In genomic region chr3:39147374-39147709, GRCh38 we compare ENCODE assay signal across 8 cellular contexts. TPM values are rescaled to one million over a fixed set of nuclear protein-coding genes. Genes with fewer than 3 reads are reported as not detected.
DNase-seq lines count a peak whose midpoint lies in the region; ATAC-seq and TF ChIP-seq lines count a peak whose summit lies in the region.

No MANE protein-coding gene starts in this region.

- peak overlapping the region; percentile 98 for H3K4me3 Mint-ChIP-seq in activated naive CD8-positive, alpha-beta T cell treated with anti-CD3 and anti-CD28 coated beads, Interleukin-2, amount 50 U/mL, for 24 hours

- TF ChIP-seq POLR2A in HCT116 (IDR thresholded peaks at IDR 0.05; ENCODE audit: borderline replicate concordance, extremely low read depth, insufficient read depth, insufficient read length), result no peak

- H3K36me3 ChIP-seq in BLaER1, result peaks cover 44% of the 10 kb centered on the region
- H3K36me3 ChIP-seq in HCT116 (ENCODE audit: control insufficient read depth in 1 of 2, insufficient read depth in 2 of 2, low read length in 2 of 2), result peaks cover 24 to 41% of the 10 kb centered on the region in 2 experiments
- peaks cover 40% of the 10 kb centered on the region for H3K36me3 ChIP-seq in muscle layer of colon (ENCODE audit: insufficient read depth, low read length)

- POLR2A ChIA-PET in HCT116 (lab: Charles Lee), result interaction anchor here (0.9 kb wide), 1 partner anchor 30 kb away, joined by 4 read pairs; no protein-coding TSS in a partner anchor

- H3K4me1 Mint-ChIP-seq in activated naive CD8-positive, alpha-beta T cell treated with anti-CD3 and anti-CD28 coated beads, Interleukin-2, amount 50 U/mL, for 24 hours, result peaks cover 77% of the 10 kb centered on the region

- peaks cover 97% of the 10 kb centered on the region for H3K4me1 ChIP-seq in BLaER1
- H3K4me1 ChIP-seq in HCT116 (ENCODE audit: control insufficient read depth in 1 of 2, insufficient read depth in 2 of 2, low read length in 2 of 2), result peaks cover 69 to 74% of the 10 kb centered on the region in 2 experiments
- peaks cover 67% of the 10 kb centered on the region for H3K4me1 ChIP-seq in muscle layer of colon (ENCODE audit: insufficient read depth, low read length)

- no peaks in the 10 kb centered on the region for H3K9me2 ChIP-seq in HCT116 (ENCODE audit: insufficient read depth)

- RAD21 ChIA-PET in HCT116 (lab: Charles Lee; ENCODE audit: low non-redundant PET in 1 of 2, low total read pairs in 2 of 2, uncharacterized antibody in 2 of 2, unreplicated experiment in 2 of 2), result no interaction called here

- peaks cover 92% of the 10 kb centered on the region for H3K36me3 Mint-ChIP-seq in activated naive CD8-positive, alpha-beta T cell treated with anti-CD3 and anti-CD28 coated beads, Interleukin-2, amount 50 U/mL, for 24 hours (ENCODE audit: low read depth)

- CTCF ChIA-PET in HCT116 (lab: Charles Lee), result no interaction called here

- peak overlapping the region; percentile 96 for H3K27ac Mint-ChIP-seq in activated naive CD8-positive, alpha-beta T cell treated with anti-CD3 and anti-CD28 coated beads, Interleukin-2, amount 50 U/mL, for 24 hours

- H3K9me3 ChIP-seq in BLaER1, result no peaks in the 10 kb centered on the region
- no peaks in the 10 kb centered on the region for H3K9me3 ChIP-seq in HCT116 (ENCODE audit: control insufficient read depth in 1 of 2, insufficient read depth in 1 of 2, low read depth in 1 of 2, low read length in 2 of 2)
- H3K9me3 ChIP-seq in muscle layer of colon (ENCODE audit: low read length), result no peaks in the 10 kb centered on the region

- H3K27me3 Mint-ChIP-seq in activated naive CD8-positive, alpha-beta T cell treated with anti-CD3 and anti-CD28 coated beads, Interleukin-2, amount 50 U/mL, for 24 hours, result no peaks in the 10 kb centered on the region

- intact Hi-C loops in HCT116 (cut with micrococcal nuclease), result no loop called here

- H2AFZ ChIP-seq in HCT116 (ENCODE audit: low read depth, low read length, poor library complexity, severe bottlenecking), result no peak overlapping the region

- H3K79me2 ChIP-seq in HCT116 (ENCODE audit: insufficient read depth, low read length), result peaks cover 75% of the 10 kb centered on the region

- H3K4me3 ChIP-seq in BLaER1 (peak overlapping the region; percentile 100), HCT116 (replicated peaks in 1 of 2; ENCODE audit: low read depth in 1 of 2, low read length in 2 of 2) (peak overlapping the region in 1 of 2 experiments; percentile 31; a peak in 2 of 4 replicates), muscle layer of colon (ENCODE audit: low read depth in 1 of 2, low read length in 2 of 2) (peak overlapping the region; percentile 20 to 43)

- H3K9ac ChIP-seq in BLaER1, result peak overlapping the region; percentile 97
- H3K9ac ChIP-seq in HCT116 (ENCODE audit: low read length), result peak overlapping the region; percentile 41; the same call in 1 of the 2 replicates
- peak overlapping the region; percentile 15 for H3K9ac ChIP-seq in muscle layer of colon (ENCODE audit: low read length)

- DNase-seq in HCT116 (ENCODE audit: low read depth, low spot score), result no peak
- DNase-seq in activated naive CD8-positive, alpha-beta T cell treated with anti-CD3 and anti-CD28 coated beads, Interleukin-2, amount 50 U/mL, for 24 hours, result no peak
- DNase-seq in NCI-H345 (lab: John Stamatoyannopoulos, UW), result no peak
- no peak for DNase-seq in NCI-H2196 treated with DMSO at 0.1 percent for 48 hours (lab: John Stamatoyannopoulos, UW; ENCODE audit: unreplicated experiment)
- no peak for DNase-seq in NCI-H146 (lab: John Stamatoyannopoulos, UW)
- DNase-seq in NCI-H526 (lab: John Stamatoyannopoulos, UW), result no peak

- H4K20me1 ChIP-seq in BLaER1, result peaks cover 67% of the 10 kb centered on the region
- peaks cover 39% of the 10 kb centered on the region; the same call in 1 of the 2 replicates for H4K20me1 ChIP-seq in HCT116 (ENCODE audit: insufficient read depth)

- no TSS peak for BruUV-seq in HCT116 (replicated peaks; lab: Mats Ljungman, UMichigan)

- no peaks in the 10 kb centered on the region for H3K9me3 Mint-ChIP-seq in activated naive CD8-positive, alpha-beta T cell treated with anti-CD3 and anti-CD28 coated beads, Interleukin-2, amount 50 U/mL, for 24 hours

- H3K27me3 ChIP-seq in BLaER1 (no peaks in the 10 kb centered on the region), HCT116 (ENCODE audit: insufficient read depth, low read length) (no peaks in the 10 kb centered on the region), muscle layer of colon (ENCODE audit: control insufficient read depth in 1 of 2, insufficient read depth in 2 of 2, low read length in 2 of 2) (no peaks in the 10 kb centered on the region)

- no peak for TF ChIP-seq CTCF in HCT116 (IDR thresholded peaks at IDR 0.05 in 2 of 3, conservative IDR thresholded peaks at IDR 0.05 in 1 of 3; ENCODE audit: borderline replicate concordance in 1 of 3, insufficient read depth in 1 of 3, low read depth in 2 of 3, low read length in 2 of 3)

- H3K4me2 ChIP-seq in BLaER1 (peak overlapping the region; percentile 98), HCT116 (ENCODE audit: low read length) (peak overlapping the region; percentile 71)

- ATAC-seq in HCT116, result no peak; the same call in 1 of the 2 replicates
- ATAC-seq in activated naive CD8-positive, alpha-beta T cell treated with anti-CD3 and anti-CD28 coated beads, Interleukin-2, amount 50 U/mL, for 24 hours, result peak; percentile 13

- no peak for TF ChIP-seq RAD21 in HCT116 (IDR thresholded peaks at IDR 0.05; ENCODE audit: low read depth)

- peak overlapping the region; percentile 99 for H3K27ac ChIP-seq in BLaER1
- peak overlapping the region; percentile 34 for H3K27ac ChIP-seq in HCT116 (ENCODE audit: low read depth, low read length)
- H3K27ac ChIP-seq in muscle layer of colon (ENCODE audit: low read depth, low read length), result peak overlapping the region; percentile 80

TF ChIP-seq in HCT116, 20 proteins besides CTCF, POLR2A, EP300 and RAD21:
- TF ChIP-seq CEBPB (IDR thresholded peaks at IDR 0.05; ENCODE audit: low read depth) (no peak), ZBTB33 (IDR thresholded peaks at IDR 0.05; ENCODE audit: extremely low read depth, insufficient replicate concordance, low read length) (no peak), ATF3 (IDR thresholded peaks at IDR 0.05) (no peak), JUND (IDR thresholded peaks at IDR 0.05) (no peak), ZNF274 (IDR thresholded peaks at IDR 0.05; ENCODE audit: low read depth, low read length) (no peak), EGR1 (IDR thresholded peaks at IDR 0.05; ENCODE audit: low read depth) (no peak), CBX3 (IDR thresholded peaks at IDR 0.05; ENCODE audit: low read depth) (no peak), REST (IDR thresholded peaks at IDR 0.05; ENCODE audit: low read depth) (no peak), EZH2 (IDR thresholded peaks at IDR 0.05) (no peak), FOSL1 (IDR thresholded peaks at IDR 0.05; ENCODE audit: low read depth) (no peak), ELF1 (IDR thresholded peaks at IDR 0.05; ENCODE audit: borderline replicate concordance, low read depth) (no peak)

RNA-seq across cellular contexts. Expression of gene CSRNP1, which starts 6.0 kb away (rescaled TPM):
- 15.0 TPM for total RNA-seq in HCT116 (2021; ENCODE audit: unreplicated experiment)
- 22.5 and 60.5 TPM in 2 replicates for polyA plus RNA-seq in HCT116 (2012)

RNA-seq across cellular contexts. Expression of gene TTC21A, which starts 39.9 kb away (rescaled TPM):
- 5.6 TPM for total RNA-seq in HCT116 (2021; ENCODE audit: unreplicated experiment)
- 2.1 TPM in 2 replicates for polyA plus RNA-seq in HCT116 (2012)

RNA-seq across cellular contexts. Expression of gene GORASP1, which starts 39.9 kb away (rescaled TPM):
- total RNA-seq in HCT116 (2021; ENCODE audit: unreplicated experiment), result 38.8 TPM
- polyA plus RNA-seq in HCT116 (2012), result 29.6 and 34.1 TPM in 2 replicates

RNA-seq across cellular contexts. Expression of gene XIRP1, which starts 45.1 kb away (rescaled TPM):
- total RNA-seq in HCT116 (2021; ENCODE audit: unreplicated experiment), result not detected
- 0.01 TPM in 1 of 2 replicates, not detected in the other for polyA plus RNA-seq in HCT116 (2012)

Comparison
In these comparisons a context has a peak if more than half of its experiments do, and no peak if none do; other contexts are left out.
1. H3K27ac ChIP-seq: peak in every context shown above with its lines; median percentile 99 in BLaER1; 80 in muscle layer of colon; 34 in HCT116.
2. H3K9ac ChIP-seq: peak in every context shown above with its lines; median percentile 97 in BLaER1; 41 in HCT116; 15 in muscle layer of colon.